Comparison of ENCODE assay signal across 1 cellular context in genomic region chr10:14474656-14475055, GRCh38.
TF ChIP-seq lines count a peak whose summit lies in the region.

No MANE protein-coding gene starts in this region.

TF ChIP-seq in K562, 482 proteins besides CTCF, POLR2A, EP300 and RAD21 (continued from another document):
- TF ChIP-seq CUX1 (CRISPR knock-in tag; IDR thresholded peaks at IDR 0.05) (no peak), TAF9B (IDR thresholded peaks at IDR 0.05; ENCODE audit: partially characterized antibody) (peak; percentile 78), DACH1 (IDR thresholded peaks at IDR 0.05; ENCODE audit: partially characterized antibody) (peak; percentile 40), GATAD2A (IDR thresholded peaks at IDR 0.05) (no peak), JUND (IDR thresholded peaks at IDR 0.05; ENCODE audit: borderline replicate concordance, low read depth, low read length) (peak; percentile 55), JUND (tag; IDR thresholded peaks at IDR 0.05; ENCODE audit: borderline replicate concordance, low read depth, low read length) (no peak; the same call in 2 of the 3 replicates), ZNF551 (CRISPR knock-in tag; IDR thresholded peaks at IDR 0.05) (no peak), SMC3 (conservative IDR thresholded peaks at IDR 0.05; ENCODE audit: insufficient read depth, low read depth, low read length) (no peak), CBFA2T2 (conservative IDR thresholded peaks at IDR 0.05) (peak; percentile 83), CBFA2T3 (IDR thresholded peaks at IDR 0.05) (peak; percentile 77), TFAP4 (CRISPR knock-in tag; IDR thresholded peaks at IDR 0.05; ENCODE audit: borderline replicate concordance) (peak; percentile 55; the same call in 1 of the 2 replicates), ATF3 (IDR thresholded peaks at IDR 0.05) (peak; percentile 60; the same call in 1 of the 2 replicates), ATF3 (CRISPR knock-in tag; conservative IDR thresholded peaks at IDR 0.05) (no peak), ZNF239 (CRISPR knock-in tag; IDR thresholded peaks at IDR 0.05) (no peak), TRIM24 (IDR thresholded peaks at IDR 0.05) (peak; percentile 9 to 51; a peak in 1 of 4 replicates)
TF ChIP-seq in K562: peak in this region for 9.
